Comparison of ENCODE assay signal across 8 cellular contexts in the genomic region with DNA sequence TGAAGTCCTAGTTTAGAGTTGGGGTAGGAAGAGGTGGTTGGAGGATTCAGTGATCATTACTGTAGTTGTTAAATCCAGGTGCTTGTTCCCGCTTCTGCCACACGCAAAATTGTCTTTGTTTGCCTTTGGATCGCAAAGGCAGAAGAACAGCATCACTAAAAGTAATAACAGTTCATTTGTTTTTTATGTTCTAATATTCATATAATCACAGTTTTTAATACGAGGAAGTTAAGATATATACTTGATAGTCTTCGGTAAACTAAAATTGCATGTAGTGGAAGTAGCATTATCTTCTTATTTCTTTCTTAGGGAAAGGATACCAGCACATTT. TPM values are rescaled to one million over a fixed set of nuclear protein-coding genes. Genes with fewer than 3 reads are reported as not detected.
A peak's percentile ranks its signal among the peaks of the same experiment; 100 is the strongest.
DNase-seq lines count a peak whose midpoint lies in the region; ATAC-seq, FAIRE-seq and TF ChIP-seq lines count a peak whose summit lies in the region.

No MANE protein-coding gene starts in this region.

- peak overlapping the region; percentile 71 for H3K4me2 ChIP-seq in HepG2 (ENCODE audit: low read depth, low read length)

- no peaks in the 10 kb centered on the region for H4K20me1 ChIP-seq in HepG2 (ENCODE audit: insufficient read depth, low read length)

- H3K4me1 ChIP-seq in CD4-positive, CD25-positive, alpha-beta regulatory T cell (ENCODE audit: control insufficient read depth, insufficient read depth, low read length, poor library complexity, severe bottlenecking), result peaks cover 42% of the 10 kb centered on the region
- H3K4me1 ChIP-seq in HepG2 (ENCODE audit: insufficient read depth, low read length), result peaks cover 34% of the 10 kb centered on the region
- peaks cover 33 to 49% (median 46%) of the 10 kb centered on the region in 4 donors for H3K4me1 ChIP-seq in upper lobe of left lung

- DNase-seq in CD4-positive, CD25-positive, alpha-beta regulatory T cell, result no peak
- DNase-seq in activated naive CD8-positive, alpha-beta T cell treated with anti-CD3 and anti-CD28 coated beads for 36 hours, result no peak
- DNase-seq in HepG2 (ENCODE audit: low spot score) (no peak), upper lobe of left lung (no peak), C1 segment of cervical spinal cord (lab: John Stamatoyannopoulos, UW) (no peak), KG1 (lab: John Stamatoyannopoulos, UW) (no peak), OCI-M2 (lab: John Stamatoyannopoulos, UW; ENCODE audit: unreplicated experiment) (no peak)

- no peak for ATAC-seq in CD4-positive, CD25-positive, alpha-beta regulatory T cell (ENCODE audit: low read depth in 2 of 2)
- ATAC-seq in HG02852 (IDR thresholded peaks at IDR 0.05; ENCODE audit: unreplicated experiment) (peak; percentile 2), HepG2 (peak; percentile 45), upper lobe of left lung (ENCODE audit: low FRiP score in 2 of 2) (no peak)

- no peaks in the 10 kb centered on the region for H3K36me3 Mint-ChIP-seq in CD4-positive, CD25-positive, alpha-beta regulatory T cell
- H3K36me3 Mint-ChIP-seq in activated naive CD8-positive, alpha-beta T cell treated with anti-CD3 and anti-CD28 coated beads for 36 hours, result no peaks in the 10 kb centered on the region

- under 1% methylated on average over 5 of the region's 5 CpGs for WGBS in HepG2 (ENCODE audit: low lambda C conversion rate)
- 2 to 3% methylated on average over 5 of the region's 5 CpGs for WGBS in upper lobe of left lung, 2 donors

- intact Hi-C loops in HepG2 (cut with micrococcal nuclease; ENCODE audit: unreplicated experiment), result loop anchor here (1.0 kb wide), 1 partner anchor 44 kb away; the partner anchor contains the start of gene CFLAR

- H3K9me3 Mint-ChIP-seq in CD4-positive, CD25-positive, alpha-beta regulatory T cell, result no peaks in the 10 kb centered on the region
- no peaks in the 10 kb centered on the region for H3K9me3 Mint-ChIP-seq in activated naive CD8-positive, alpha-beta T cell treated with anti-CD3 and anti-CD28 coated beads for 36 hours

- H3K9ac ChIP-seq in HepG2 (ENCODE audit: insufficient read depth, low read depth, low read length), result peak overlapping the region; percentile 91

- peaks cover 7% of the 10 kb centered on the region for H3K27me3 Mint-ChIP-seq in CD4-positive, CD25-positive, alpha-beta regulatory T cell
- H3K27me3 Mint-ChIP-seq in activated naive CD8-positive, alpha-beta T cell treated with anti-CD3 and anti-CD28 coated beads for 36 hours, result no peaks in the 10 kb centered on the region

- TF ChIP-seq POLR2A in HepG2 (IDR thresholded peaks at IDR 0.05; ENCODE audit: insufficient read depth in 1 of 2, low read depth in 2 of 2, low read length in 2 of 2), result no peak
- TF ChIP-seq POLR2A in upper lobe of left lung (IDR thresholded peaks at IDR 0.05), result no peak

- CTCF ChIA-PET in HepG2 (lab: Yijun Ruan, JAX; ENCODE audit: low intra/inter-chr PET ratio, low total read pairs), result interaction anchor here (0.9 kb wide), 1 partner anchor 109 kb away, joined by 7 read pairs; the partner anchor contains the start of gene ORC2

- no peaks in the 10 kb centered on the region for H3K27me3 ChIP-seq in CD4-positive, CD25-positive, alpha-beta regulatory T cell (ENCODE audit: control insufficient read depth, insufficient read depth, low read length)
- H3K27me3 ChIP-seq in HepG2 (ENCODE audit: control insufficient read depth in 1 of 2, insufficient read depth in 2 of 2, low read length in 2 of 2), result no peaks in the 10 kb centered on the region; a peak in 1 of 5 replicates
- H3K27me3 ChIP-seq in upper lobe of left lung, result no peaks in the 10 kb centered on the region

- peak overlapping the region; percentile 95 to 98 (median 98) for H3K4me3 Mint-ChIP-seq in CD4-positive, CD25-positive, alpha-beta regulatory T cell
- peak overlapping the region; percentile 93 for H3K4me3 Mint-ChIP-seq in activated naive CD8-positive, alpha-beta T cell treated with anti-CD3 and anti-CD28 coated beads for 36 hours

- in situ Hi-C loops in HepG2 (cut with HindIII; ENCODE audit: extremely low pct_ligation_motif_present, low pct_unique_long_range_greater_than_20kb), result loop anchor here (5.0 kb wide), 3 partner anchors 45 to 165 kb away; partner anchors contain the start of gene CFLAR

- peak overlapping the region; percentile 99 for H2AFZ ChIP-seq in HepG2 (ENCODE audit: low read length)

- peak overlapping the region; percentile 86 to 98 (median 96) for H3K27ac Mint-ChIP-seq in CD4-positive, CD25-positive, alpha-beta regulatory T cell
- peak overlapping the region; percentile 83 for H3K27ac Mint-ChIP-seq in activated naive CD8-positive, alpha-beta T cell treated with anti-CD3 and anti-CD28 coated beads for 36 hours

- peaks cover 25 to 57% (median 42%) of the 10 kb centered on the region in 4 donors for H3K4me1 Mint-ChIP-seq in CD4-positive, CD25-positive, alpha-beta regulatory T cell
- H3K4me1 Mint-ChIP-seq in activated naive CD8-positive, alpha-beta T cell treated with anti-CD3 and anti-CD28 coated beads for 36 hours, result peaks cover 35% of the 10 kb centered on the region

- TSS peak; percentile 93 for BruUV-seq in HepG2 (replicated peaks; lab: Mats Ljungman, UMichigan)

- H3K79me2 ChIP-seq in HepG2 (ENCODE audit: insufficient read depth, low read length), result peaks cover 54% of the 10 kb centered on the region

- TF ChIP-seq EP300 in HepG2 (IDR thresholded peaks at IDR 0.05; ENCODE audit: low read depth in 2 of 2, low read length in 2 of 2) (no peak; a peak in 1 of 4 replicates), HepG2 (CRISPR knock-in tag; IDR thresholded peaks at IDR 0.05; ENCODE audit: borderline replicate concordance) (no peak), upper lobe of left lung (IDR thresholded peaks at IDR 0.05) (no peak)

- H3K36me3 ChIP-seq in CD4-positive, CD25-positive, alpha-beta regulatory T cell (ENCODE audit: control insufficient read depth, insufficient read depth, low read length), result no peaks in the 10 kb centered on the region
- no peaks in the 10 kb centered on the region for H3K36me3 ChIP-seq in HepG2 (replicated peaks in 1 of 2; ENCODE audit: control insufficient read depth in 1 of 2, insufficient read depth in 2 of 2, low read length in 2 of 2)
- H3K36me3 ChIP-seq in upper lobe of left lung, result no peaks in the 10 kb centered on the region

- H3K9me3 ChIP-seq in CD4-positive, CD25-positive, alpha-beta regulatory T cell (ENCODE audit: control insufficient read depth in 2 of 2, low read length in 2 of 2), result no peaks in the 10 kb centered on the region
- H3K9me3 ChIP-seq in HepG2 (ENCODE audit: low read length) (no peaks in the 10 kb centered on the region), upper lobe of left lung (no peaks in the 10 kb centered on the region)

- TF ChIP-seq CTCF in HepG2 (CRISPR knock-in tag; IDR thresholded peaks at IDR 0.05), result no peak
- TF ChIP-seq CTCF in upper lobe of left lung (IDR thresholded peaks at IDR 0.05), result no peak

- POLR2A ChIA-PET in HepG2 (lab: Yijun Ruan, JAX), result interaction anchor here (0.9 to 1.7 kb wide), 2 partner anchors 45 to 109 kb away, joined by 6 to 10 read pairs; partner anchors contain the start of genes CFLAR and ORC2

- no peak for FAIRE-seq in HepG2 (lab: Jason Lieb, UNC)

- H3K4me3 ChIP-seq in CD4-positive, CD25-positive, alpha-beta regulatory T cell (ENCODE audit: low read depth, low read length), result peak overlapping the region; percentile 99
- H3K4me3 ChIP-seq in HepG2 (replicated peaks in 1 of 3; ENCODE audit: insufficient read depth in 1 of 3, low read depth in 2 of 3, low read length in 3 of 3) (peak overlapping the region; percentile 77 to 91 (median 91)), upper lobe of left lung (peak overlapping the region; percentile 74 to 97 (median 90))

- peak overlapping the region; percentile 90 for H3K27ac ChIP-seq in CD4-positive, CD25-positive, alpha-beta regulatory T cell (ENCODE audit: insufficient read depth, low read length, poor library complexity, severe bottlenecking)
- H3K27ac ChIP-seq in HepG2 (ENCODE audit: extremely low read length, insufficient read depth, low read length) (peak overlapping the region; percentile 88), upper lobe of left lung (peak overlapping the region; percentile 90 to 96 (median 92))

- TF ChIP-seq RAD21 in HepG2 (CRISPR knock-in tag; IDR thresholded peaks at IDR 0.05), result no peak

RNA-seq across cellular contexts. Expression of gene NDUFB3, which starts 0.4 kb away (rescaled TPM):
- total RNA-seq in CD4-positive, CD25-positive, alpha-beta regulatory T cell, result 26.2 TPM
- polyA plus RNA-seq in CD4-positive, CD25-positive, alpha-beta regulatory T cell, result 100 to 1,000 TPM; 288 to 370 (median 322) TPM
- 100 to 1,000 TPM; 139 to 146 TPM for total RNA-seq in activated naive CD8-positive, alpha-beta T cell treated with anti-CD3 and anti-CD28 coated beads for 36 hours
- total RNA-seq in HepG2 (2016; rRNA removed; fragmentation: Illumina TruSeq; extraction: Trizol), result 159 and 209 TPM in 2 replicates
- total RNA-seq in HepG2 (2016; cell fraction: cytosol; rRNA removed; fragmentation: Illumina TruSeq; extraction: Trizol; ENCODE audit: low read depth), result 56.0 and 58.0 TPM in 2 replicates
- total RNA-seq in HepG2 (2016; cell fraction: insoluble cytoplasmic fraction; rRNA removed; fragmentation: Illumina TruSeq; extraction: Trizol), result 164 and 215 TPM in 2 replicates
- 60.5 and 64.6 TPM in 2 replicates for total RNA-seq in HepG2 (2016; cell fraction: membrane; rRNA removed; fragmentation: Illumina TruSeq; extraction: Trizol)
- total RNA-seq in HepG2 (2016; cell fraction: nucleus; rRNA removed; fragmentation: Illumina TruSeq; extraction: Trizol), result 55.8 and 67.5 TPM in 2 replicates
- polyA plus RNA-seq in HepG2 (2011; rRNA removed), result 34.2 and 50.7 TPM in 2 replicates
- polyA plus RNA-seq in HepG2 (2011; cell fraction: cytosol; rRNA removed), result 25.8 and 33.0 TPM in 2 replicates
- polyA plus RNA-seq in HepG2 (2011; cell fraction: nucleus; rRNA removed), result 5.1 and 8.3 TPM in 2 replicates
- polyA plus RNA-seq in HepG2 (2012), result 55.8 and 87.1 TPM in 2 replicates
- polyA plus RNA-seq in HepG2 (2016; cell fraction: cytosol; fragmentation: Illumina TruSeq; extraction: Trizol; ENCODE audit: low read depth), result 51.9 and 59.2 TPM in 2 replicates
- polyA plus RNA-seq in HepG2 (2016; cell fraction: insoluble cytoplasmic fraction; fragmentation: Illumina TruSeq; extraction: Trizol; ENCODE audit: low read depth), result 176 and 191 TPM in 2 replicates
- 52.6 and 60.1 TPM in 2 replicates for polyA plus RNA-seq in HepG2 (2016; cell fraction: membrane; fragmentation: Illumina TruSeq; extraction: Trizol; ENCODE audit: low read depth)
- 76.4 and 93.0 TPM in 2 replicates for polyA plus RNA-seq in HepG2 (2016; cell fraction: nucleus; fragmentation: Illumina TruSeq; extraction: Trizol; ENCODE audit: insufficient read depth, low read depth)
- 3.1 and 3.5 TPM in 2 replicates for polyA minus RNA-seq in HepG2 (2011; rRNA and poly(A)+ RNA removed; ENCODE audit: low replicate concordance)
- 7.5 and 14.3 TPM in 2 replicates for polyA minus RNA-seq in HepG2 (2011; cell fraction: cytosol; rRNA and poly(A)+ RNA removed)
- 5.8 and 7.6 TPM in 2 replicates for polyA minus RNA-seq in HepG2 (2011; cell fraction: nucleus; rRNA and poly(A)+ RNA removed)
- 10 to 100 TPM; 13.6 to 72.0 (median 52.0) TPM for total RNA-seq in upper lobe of left lung

RNA-seq across cellular contexts. Expression of gene HYCC2, which starts 0.7 kb away (rescaled TPM):
- total RNA-seq in CD4-positive, CD25-positive, alpha-beta regulatory T cell, result 42.8 TPM
- 10 to 100 TPM; 17.2 to 26.2 (median 21.6) TPM for polyA plus RNA-seq in CD4-positive, CD25-positive, alpha-beta regulatory T cell
- 10 to 100 TPM; 22.6 to 25.3 TPM for total RNA-seq in activated naive CD8-positive, alpha-beta T cell treated with anti-CD3 and anti-CD28 coated beads for 36 hours
- total RNA-seq in HepG2 (2016; rRNA removed; fragmentation: Illumina TruSeq; extraction: Trizol), result 13.9 and 21.5 TPM in 2 replicates
- total RNA-seq in HepG2 (2016; cell fraction: cytosol; rRNA removed; fragmentation: Illumina TruSeq; extraction: Trizol; ENCODE audit: low read depth), result 10.8 and 15.2 TPM in 2 replicates
- 12.3 and 19.7 TPM in 2 replicates for total RNA-seq in HepG2 (2016; cell fraction: insoluble cytoplasmic fraction; rRNA removed; fragmentation: Illumina TruSeq; extraction: Trizol)
- total RNA-seq in HepG2 (2016; cell fraction: membrane; rRNA removed; fragmentation: Illumina TruSeq; extraction: Trizol), result 6.7 and 8.6 TPM in 2 replicates
- total RNA-seq in HepG2 (2016; cell fraction: nucleus; rRNA removed; fragmentation: Illumina TruSeq; extraction: Trizol), result 21.7 and 22.1 TPM in 2 replicates
- 4.2 and 4.7 TPM in 2 replicates for polyA plus RNA-seq in HepG2 (2011; rRNA removed)
- polyA plus RNA-seq in HepG2 (2011; cell fraction: cytosol; rRNA removed), result 1.4 and 1.9 TPM in 2 replicates
- polyA plus RNA-seq in HepG2 (2011; cell fraction: nucleus; rRNA removed), result 5.6 and 7.8 TPM in 2 replicates
- polyA plus RNA-seq in HepG2 (2012), result 4.6 and 5.7 TPM in 2 replicates
- 0.23 and 0.41 TPM in 2 replicates for polyA plus RNA-seq in HepG2 (2016; cell fraction: cytosol; fragmentation: Illumina TruSeq; extraction: Trizol; ENCODE audit: low read depth)
- polyA plus RNA-seq in HepG2 (2016; cell fraction: insoluble cytoplasmic fraction; fragmentation: Illumina TruSeq; extraction: Trizol; ENCODE audit: low read depth), result 6.3 and 6.9 TPM in 2 replicates
- polyA plus RNA-seq in HepG2 (2016; cell fraction: membrane; fragmentation: Illumina TruSeq; extraction: Trizol; ENCODE audit: low read depth), result 1.8 TPM in 2 replicates
- 14.7 and 15.8 TPM in 2 replicates for polyA plus RNA-seq in HepG2 (2016; cell fraction: nucleus; fragmentation: Illumina TruSeq; extraction: Trizol; ENCODE audit: insufficient read depth, low read depth)
- 7.4 and 8.7 TPM in 2 replicates for polyA minus RNA-seq in HepG2 (2011; rRNA and poly(A)+ RNA removed; ENCODE audit: low replicate concordance)
- 4.7 and 4.9 TPM in 2 replicates for polyA minus RNA-seq in HepG2 (2011; cell fraction: cytosol; rRNA and poly(A)+ RNA removed)
- polyA minus RNA-seq in HepG2 (2011; cell fraction: nucleus; rRNA and poly(A)+ RNA removed), result 58.8 and 59.6 TPM in 2 replicates
- total RNA-seq in upper lobe of left lung, result 10 to 100 TPM; 15.1 to 39.3 (median 26.8) TPM

RNA-seq across cellular contexts. Expression of gene CFLAR, which starts 43.8 kb away (rescaled TPM):
- 306 TPM for total RNA-seq in CD4-positive, CD25-positive, alpha-beta regulatory T cell
- 100 to 1,000 TPM; 118 to 159 (median 132) TPM for polyA plus RNA-seq in CD4-positive, CD25-positive, alpha-beta regulatory T cell
- 100 to 1,000 TPM; 190 to 198 TPM for total RNA-seq in activated naive CD8-positive, alpha-beta T cell treated with anti-CD3 and anti-CD28 coated beads for 36 hours
- total RNA-seq in HepG2 (2016; rRNA removed; fragmentation: Illumina TruSeq; extraction: Trizol) (92.1 and 109 TPM in 2 replicates), upper lobe of left lung (1,000 to 10,000 TPM in 1 of 6 donors, 100 to 1,000 TPM in 5; 263 to 1,189 (median 435) TPM)
- total RNA-seq in HepG2 (2016; cell fraction: cytosol; rRNA removed; fragmentation: Illumina TruSeq; extraction: Trizol; ENCODE audit: low read depth), result 30.7 and 32.1 TPM in 2 replicates
- total RNA-seq in HepG2 (2016; cell fraction: insoluble cytoplasmic fraction; rRNA removed; fragmentation: Illumina TruSeq; extraction: Trizol), result 93.7 and 102 TPM in 2 replicates
- total RNA-seq in HepG2 (2016; cell fraction: membrane; rRNA removed; fragmentation: Illumina TruSeq; extraction: Trizol), result 40.1 and 45.4 TPM in 2 replicates
- 117 and 122 TPM in 2 replicates for total RNA-seq in HepG2 (2016; cell fraction: nucleus; rRNA removed; fragmentation: Illumina TruSeq; extraction: Trizol)
- 37.3 and 43.8 TPM in 2 replicates for polyA plus RNA-seq in HepG2 (2011; rRNA removed)
- polyA plus RNA-seq in HepG2 (2011; cell fraction: cytosol; rRNA removed), result 20.7 and 26.9 TPM in 2 replicates
- polyA plus RNA-seq in HepG2 (2011; cell fraction: nucleus; rRNA removed), result 67.5 and 77.8 TPM in 2 replicates
- 46.4 and 55.2 TPM in 2 replicates for polyA plus RNA-seq in HepG2 (2012)
- 12.3 and 18.6 TPM in 2 replicates for polyA plus RNA-seq in HepG2 (2016; cell fraction: cytosol; fragmentation: Illumina TruSeq; extraction: Trizol; ENCODE audit: low read depth)
- 85.8 and 89.0 TPM in 2 replicates for polyA plus RNA-seq in HepG2 (2016; cell fraction: insoluble cytoplasmic fraction; fragmentation: Illumina TruSeq; extraction: Trizol; ENCODE audit: low read depth)
- 27.6 and 32.5 TPM in 2 replicates for polyA plus RNA-seq in HepG2 (2016; cell fraction: membrane; fragmentation: Illumina TruSeq; extraction: Trizol; ENCODE audit: low read depth)
- polyA plus RNA-seq in HepG2 (2016; cell fraction: nucleus; fragmentation: Illumina TruSeq; extraction: Trizol; ENCODE audit: insufficient read depth, low read depth), result 97.6 and 113 TPM in 2 replicates
- 26.0 and 106 TPM in 2 replicates for polyA minus RNA-seq in HepG2 (2011; rRNA and poly(A)+ RNA removed; ENCODE audit: low replicate concordance)
- 21.5 and 23.9 TPM in 2 replicates for polyA minus RNA-seq in HepG2 (2011; cell fraction: cytosol; rRNA and poly(A)+ RNA removed)
- polyA minus RNA-seq in HepG2 (2011; cell fraction: nucleus; rRNA and poly(A)+ RNA removed), result 213 and 290 TPM in 2 replicates

Comparison
In these comparisons a context has a peak if more than half of its experiments do, and no peak if none do; other contexts are left out.
1. ATAC-seq: peak in HG02852 (single experiment) and HepG2 (single experiment); none in CD4-positive, CD25-positive, alpha-beta regulatory T cell (0 of 2) and upper lobe of left lung (0 of 2).
2. Peak in every context shown above with its lines, with median percentiles within 50 percentile points of each other: H3K27ac ChIP-seq and H3K4me3 ChIP-seq.